In genomic region chr12:102063066-102063465, GRCh38 we compare ENCODE assay signal across 13 cellular contexts. TPM values are rescaled to one million over a fixed set of nuclear protein-coding genes. Genes with fewer than 3 reads are reported as not detected.
DNase-seq lines count a peak whose midpoint lies in the region; ATAC-seq and TF ChIP-seq lines count a peak whose summit lies in the region.
"Had no signal": no experiment of that assay in that cellular context is flagged by ENCODE, and none has a peak within 500 bp of the region (broad histone marks: within the 10 kb centered on the region; RNA-seq: fewer than 3 reads in every experiment).

No MANE protein-coding gene starts in this region.

- no peaks in the 10 kb centered on the region for H3K9me2 ChIP-seq in Loucy (replicated peaks; ENCODE audit: low read depth, low read length)

- H4K8ac ChIP-seq in neuronal stem cell (ENCODE audit: low read depth, low read length), result no peak overlapping the region

- H3K9ac ChIP-seq in Loucy (ENCODE audit: low read depth, low read length, poor library complexity, severe bottlenecking) (no peak overlapping the region), neuronal stem cell (ENCODE audit: low read depth, low read length, poor library complexity) (no peak overlapping the region)

- H3K4me1 ChIP-seq in Loucy (ENCODE audit: insufficient read depth, low read length, poor library complexity, severe bottlenecking) (peaks cover 5% of the 10 kb centered on the region), neuronal stem cell (ENCODE audit: control insufficient read depth in 2 of 2, insufficient read depth in 1 of 2, low read depth in 1 of 2, low read length in 2 of 2) (peaks cover 4 to 5% of the 10 kb centered on the region in 2 donors)
- H3K4me1 ChIP-seq: pancreas had no signal

- H3K4me3 Mint-ChIP-seq in activated T-helper 2 cell treated with anti-CD3 and anti-CD28 coated beads, Interferon-gamma antibody, Interleukin-2, Interleukin-4, amounts not matched to agents 10 μg/mL and 5 μg/mL and 100 μg/mL, durations not matched to agents 14 hours and 24 hours and 36 hours (ENCODE audit: low read depth), result no peak overlapping the region

- H3K9me3 ChIP-seq in Loucy (ENCODE audit: insufficient read depth, low read depth, low read length) (no peaks in the 10 kb centered on the region), neuronal stem cell (replicated peaks in 1 of 2; ENCODE audit: control insufficient read depth in 2 of 2, insufficient read depth in 1 of 2, low read depth in 1 of 2, low read length in 2 of 2) (no peaks in the 10 kb centered on the region)
- H3K9me3 ChIP-seq: pancreas had no signal

- no peaks in the 10 kb centered on the region for H3K9me3 Mint-ChIP-seq in activated T-helper 2 cell treated with anti-CD3 and anti-CD28 coated beads, Interferon-gamma antibody, Interleukin-2, Interleukin-4, amounts not matched to agents 10 μg/mL and 5 μg/mL and 100 μg/mL, durations not matched to agents 14 hours and 24 hours and 36 hours

- peaks cover 18% of the 10 kb centered on the region for H3K36me3 Mint-ChIP-seq in activated T-helper 2 cell treated with anti-CD3 and anti-CD28 coated beads, Interferon-gamma antibody, Interleukin-2, Interleukin-4, amounts not matched to agents 10 μg/mL and 5 μg/mL and 100 μg/mL, durations not matched to agents 14 hours and 24 hours and 36 hours (ENCODE audit: low read depth)

- no peak overlapping the region for H4K91ac ChIP-seq in neuronal stem cell (ENCODE audit: low read depth, low read length, poor library complexity)

- peaks cover 32% of the 10 kb centered on the region for H3K4me1 Mint-ChIP-seq in activated T-helper 2 cell treated with anti-CD3 and anti-CD28 coated beads, Interferon-gamma antibody, Interleukin-2, Interleukin-4, amounts not matched to agents 10 μg/mL and 5 μg/mL and 100 μg/mL, durations not matched to agents 14 hours and 24 hours and 36 hours (ENCODE audit: low read depth)

- no peak for TF ChIP-seq CTCF in Loucy (conservative IDR thresholded peaks at IDR 0.05; ENCODE audit: low read length)

- H2BK5ac ChIP-seq in neuronal stem cell (ENCODE audit: low read length), result no peak overlapping the region

- H3K23ac ChIP-seq in neuronal stem cell (ENCODE audit: low read depth, low read length, poor library complexity), result no peak overlapping the region

- ATAC-seq in stimulated activated naive CD8-positive, alpha-beta T cell treated with anti-CD3 and anti-CD28 coated beads, Interleukin-15, Interleukin-2, amounts not matched to agents 100 U/mL and 50 U/mL, for 24 hours, result no peak
- ATAC-seq: activated CD8-positive, alpha-beta T cell treated with anti-CD3 and anti-CD28 coated beads, Interleukin-2, amount 10 ng/mL, durations not matched to agents 7 days and 5 days; pancreas had no signal

- no peaks in the 10 kb centered on the region for H3K27me3 Mint-ChIP-seq in activated T-helper 2 cell treated with anti-CD3 and anti-CD28 coated beads, Interferon-gamma antibody, Interleukin-2, Interleukin-4, amounts not matched to agents 10 μg/mL and 5 μg/mL and 100 μg/mL, durations not matched to agents 14 hours and 24 hours and 36 hours (ENCODE audit: low read depth)

- no peaks in the 10 kb centered on the region for H3K79me2 ChIP-seq in Loucy (ENCODE audit: insufficient read depth, low read length)

- H2AFZ ChIP-seq in Loucy (ENCODE audit: low read length) (peak overlapping the region; percentile 97), neuronal stem cell (ENCODE audit: low read length) (peak overlapping the region; percentile 95)

- H3K36me3 ChIP-seq in Loucy (ENCODE audit: insufficient read depth, low read length) (no peaks in the 10 kb centered on the region), neuronal stem cell (replicated peaks in 1 of 2; ENCODE audit: control insufficient read depth in 2 of 2, insufficient read depth in 2 of 2, low read length in 2 of 2) (peaks cover 0 to 3% of the 10 kb centered on the region in 2 donors)
- H3K36me3 ChIP-seq: pancreas had no signal

- H3K4me3 ChIP-seq in Loucy (ENCODE audit: low read length, poor library complexity, severe bottlenecking) (peak overlapping the region; percentile 7), neuronal stem cell (ENCODE audit: low read length in 2 of 2) (no peak overlapping the region)
- H3K4me3 ChIP-seq: pancreas had no signal

- H2AK5ac ChIP-seq in neuronal stem cell (ENCODE audit: low read depth, low read length), result no peak overlapping the region

- H3K27me3 ChIP-seq in Loucy (ENCODE audit: insufficient read depth, low read length, poor library complexity, severe bottlenecking), result no peaks in the 10 kb centered on the region
- H3K27me3 ChIP-seq in neuronal stem cell (ENCODE audit: control insufficient read depth in 3 of 3, insufficient read depth in 3 of 3, low read depth in 1 of 3, low read length in 3 of 3), result no peaks in the 10 kb centered on the region
- H3K27me3 ChIP-seq: pancreas had no signal

- H3F3A ChIP-seq in Loucy (ENCODE audit: low read depth), result no peaks in the 10 kb centered on the region

- WGBS in neuronal stem cell (ENCODE audit: extremely low coverage in 2 of 2, insufficient read length in 2 of 2, insufficient replicate concordance in 1 of 2), 2 donors, result no CpG with 5 or more reads among the region's 3 CpGs

- H3K79me1 ChIP-seq in neuronal stem cell (ENCODE audit: low read depth, low read length), result no peaks in the 10 kb centered on the region

- peak; percentile 7 to 15 for DNase-seq in NCI-H526 (lab: John Stamatoyannopoulos, UW)
- no peak for DNase-seq in NCI-H526 treated with DMSO at 0.1 percent for 48 hours (lab: John Stamatoyannopoulos, UW)
- peak; percentile 2 for DNase-seq in SW480 (ENCODE audit: low spot score)
- DNase-seq in neuronal stem cell (ENCODE audit: low spot score), result no peak
- no peak for DNase-seq in stimulated activated naive CD8-positive, alpha-beta T cell treated with anti-CD3 and anti-CD28 coated beads, Interleukin-15, Interleukin-2, amounts not matched to agents 100 U/mL and 50 U/mL, for 24 hours
- DNase-seq in NCI-H1417 treated with DMSO at 0.1 percent for 48 hours (lab: John Stamatoyannopoulos, UW), result no peak
- DNase-seq in activated T-helper 2 cell treated with anti-CD3 and anti-CD28 coated beads, Interferon-gamma antibody, Interleukin-2, Interleukin-4, amounts not matched to agents 10 μg/mL and 5 μg/mL and 100 μg/mL, durations not matched to agents 14 hours and 24 hours and 36 hours (ENCODE audit: low spot score), result no peak
- DNase-seq: activated CD8-positive, alpha-beta T cell treated with anti-CD3 and anti-CD28 coated beads, Interleukin-2, amount 10 ng/mL, durations not matched to agents 7 days and 5 days; activated naive CD4-positive, alpha-beta T cell treated with Interleukin-2 at 50 U/mL for 16 hours; DMS79 treated with DMSO at 0.1 percent for 48 hours; KBM-7; pancreas had no signal

- no peak overlapping the region for H2BK15ac ChIP-seq in neuronal stem cell (ENCODE audit: low read length)

- H3K27ac Mint-ChIP-seq in activated T-helper 2 cell treated with anti-CD3 and anti-CD28 coated beads, Interferon-gamma antibody, Interleukin-2, Interleukin-4, amounts not matched to agents 10 μg/mL and 5 μg/mL and 100 μg/mL, durations not matched to agents 14 hours and 24 hours and 36 hours, result no peak overlapping the region

- no peak overlapping the region for H2BK12ac ChIP-seq in neuronal stem cell (ENCODE audit: low read length)

- H4K20me1 ChIP-seq in Loucy (ENCODE audit: insufficient read depth, low read length, poor library complexity, severe bottlenecking), result no peaks in the 10 kb centered on the region

- no peak overlapping the region for H3K18ac ChIP-seq in neuronal stem cell (ENCODE audit: low read length)

- no peak overlapping the region for H3K4ac ChIP-seq in neuronal stem cell (ENCODE audit: low read length)

- no peak overlapping the region for H2BK120ac ChIP-seq in neuronal stem cell (ENCODE audit: low read depth, low read length)

- intact Hi-C loops in activated T-helper 2 cell treated with anti-CD3 and anti-CD28 coated beads, Interferon-gamma antibody, Interleukin-2, Interleukin-4, amounts not matched to agents 10 μg/mL and 5 μg/mL and 100 μg/mL, durations not matched to agents 14 hours and 24 hours and 36 hours (cut with micrococcal nuclease), result loop anchor here (2.0 to 10.0 kb wide), 9 partner anchors 38 to 1798 kb away; partner anchors contain the start of genes CHPT1, DEPDC4, IGF1 and PMCH

- H3K4me2 ChIP-seq in Loucy (ENCODE audit: low read depth, low read length, poor library complexity, severe bottlenecking) (peak overlapping the region; percentile 88), neuronal stem cell (ENCODE audit: insufficient read depth, low read length, poor library complexity, severe bottlenecking) (no peak overlapping the region)

- no peak overlapping the region for H3K27ac ChIP-seq in neuronal stem cell (replicated peaks; ENCODE audit: low read length)
- H3K27ac ChIP-seq: pancreas had no signal

- no peak overlapping the region for H3K14ac ChIP-seq in neuronal stem cell (ENCODE audit: low read length)

RNA-seq across cellular contexts. Expression of gene WASHC3, which starts 1.3 kb away (rescaled TPM):
- 33.3 TPM for polyA plus RNA-seq in neuronal stem cell (2013, experiment 1 of 2)
- polyA plus RNA-seq in neuronal stem cell (2013, experiment 2 of 2), result 32.5 TPM
- 34.0 and 39.0 TPM in 2 replicates for total RNA-seq in activated T-helper 2 cell treated with anti-CD3 and anti-CD28 coated beads, Interferon-gamma antibody, Interleukin-2, Interleukin-4, amounts not matched to agents 10 μg/mL and 5 μg/mL and 100 μg/mL, durations not matched to agents 14 hours and 24 hours and 36 hours

RNA-seq across cellular contexts. Expression of gene NUP37, which starts 56.8 kb away (rescaled TPM):
- polyA plus RNA-seq in neuronal stem cell (2013, experiment 1 of 2), result 60.1 TPM
- polyA plus RNA-seq in neuronal stem cell (2013, experiment 2 of 2), result 61.3 TPM
- 93.1 and 93.9 TPM in 2 replicates for total RNA-seq in activated T-helper 2 cell treated with anti-CD3 and anti-CD28 coated beads, Interferon-gamma antibody, Interleukin-2, Interleukin-4, amounts not matched to agents 10 μg/mL and 5 μg/mL and 100 μg/mL, durations not matched to agents 14 hours and 24 hours and 36 hours

RNA-seq across cellular contexts. Expression of gene PARPBP, which starts 56.9 kb away (rescaled TPM):
- 17.8 TPM for polyA plus RNA-seq in neuronal stem cell (2013, experiment 1 of 2)
- 18.7 TPM for polyA plus RNA-seq in neuronal stem cell (2013, experiment 2 of 2)
- total RNA-seq in activated T-helper 2 cell treated with anti-CD3 and anti-CD28 coated beads, Interferon-gamma antibody, Interleukin-2, Interleukin-4, amounts not matched to agents 10 μg/mL and 5 μg/mL and 100 μg/mL, durations not matched to agents 14 hours and 24 hours and 36 hours, result 27.0 and 27.4 TPM in 2 replicates

Comparison
In these comparisons a context has a peak if more than half of its experiments do, and no peak if none do; other contexts are left out.
1. DNase-seq: peak in NCI-H526 (2 of 2) and SW480 (single experiment); none in NCI-H526 treated with DMSO at 0.1 percent for 48 hours (single experiment), neuronal stem cell (single experiment), stimulated activated naive CD8-positive, alpha-beta T cell treated with anti-CD3 and anti-CD28 coated beads, Interleukin-15, Interleukin-2, amounts not matched to agents 100 U/mL and 50 U/mL, for 24 hours (single experiment), NCI-H1417 treated with DMSO at 0.1 percent for 48 hours (single experiment) and activated T-helper 2 cell treated with anti-CD3 and anti-CD28 coated beads, Interferon-gamma antibody, Interleukin-2, Interleukin-4, amounts not matched to agents 10 μg/mL and 5 μg/mL and 100 μg/mL, durations not matched to agents 14 hours and 24 hours and 36 hours (single experiment).